In genomic region chr1:166969074-166969677, GRCh38 we compare ENCODE assay signal across 12 cellular contexts. TPM values are rescaled to one million over a fixed set of nuclear protein-coding genes. Genes with fewer than 3 reads are reported as not detected.
DNase-seq lines count a peak whose midpoint lies in the region; ATAC-seq and TF ChIP-seq lines count a peak whose summit lies in the region.
"Had no signal": no experiment of that assay in that cellular context is flagged by ENCODE, and none has a peak within 500 bp of the region (broad histone marks: within the 10 kb centered on the region; RNA-seq: fewer than 3 reads in every experiment).

No MANE protein-coding gene starts in this region.

- H3K9me3 Mint-ChIP-seq in CD8-positive, alpha-beta T cell = no peaks in the 10 kb centered on the region

- H3K36me3 Mint-ChIP-seq in CD8-positive, alpha-beta T cell = no peaks in the 10 kb centered on the region

- H3K4me3 Mint-ChIP-seq in CD8-positive, alpha-beta T cell = no peak overlapping the region

- intact Hi-C loops in CD8-positive, alpha-beta T cell (cut with DNase I, micrococcal nuclease) = no loop called here

- no peak for DNase-seq in CD8-positive, alpha-beta T cell
- peak; percentile 71 for DNase-seq in Jurkat, Clone E6-1 (ENCODE audit: low read depth, low spot score)
- DNase-seq in iPS-NIHi11 (ENCODE audit: low spot score) (no peak), upper lobe of left lung (no peak), CD1c-positive myeloid dendritic cell (ENCODE audit: extremely low spot score) (no peak), cerebellum (ENCODE audit: low spot score) (no peak)
- DNase-seq: anterior cingulate cortex, C1 segment of cervical spinal cord, NCI-H187 treated with DMSO at 0.1 percent for 48 hours, RPMI8226 had no signal

- H3K27me3 ChIP-seq in CD8-positive, alpha-beta T cell (ENCODE audit: insufficient read depth, low read length) = no peaks in the 10 kb centered on the region
- peaks cover 0 to 5% (median 0%) of the 10 kb centered on the region in 4 donors for H3K27me3 ChIP-seq in upper lobe of left lung

- WGBS in upper lobe of left lung, 2 donors = 83 to 89% methylated on average over 5 of the region's 5 CpGs

- no peak overlapping the region for H3K27ac ChIP-seq in CD8-positive, alpha-beta T cell (ENCODE audit: low read depth, low read length)
- H3K27ac ChIP-seq in upper lobe of left lung = no peak overlapping the region

- ATAC-seq in CD8-positive, alpha-beta T cell = peak; percentile 71
- ATAC-seq in GM19025 (IDR thresholded peaks at IDR 0.05; ENCODE audit: low read depth, unreplicated experiment) (peak; percentile 83), HG02840 (IDR thresholded peaks at IDR 0.05; ENCODE audit: low FRiP score, unreplicated experiment) (peak; percentile 61), upper lobe of left lung (ENCODE audit: low FRiP score in 2 of 2) (no peak)

- POLR2A ChIA-PET in CD8-positive, alpha-beta T cell (lab: Charles Lee) = no interaction called here

- no peak for TF ChIP-seq POLR2A in upper lobe of left lung (IDR thresholded peaks at IDR 0.05)

- peaks cover 39% of the 10 kb centered on the region for H3K27me3 Mint-ChIP-seq in CD8-positive, alpha-beta T cell (ENCODE audit: low read depth)

- no peak for TF ChIP-seq CTCF in CD8-positive, alpha-beta T cell (IDR thresholded peaks at IDR 0.05)
- TF ChIP-seq CTCF in upper lobe of left lung (IDR thresholded peaks at IDR 0.05) = no peak

- H3K9me3 ChIP-seq in CD8-positive, alpha-beta T cell (ENCODE audit: low read length) = no peaks in the 10 kb centered on the region
- no peaks in the 10 kb centered on the region for H3K9me3 ChIP-seq in upper lobe of left lung

- no peak overlapping the region for H3K27ac Mint-ChIP-seq in CD8-positive, alpha-beta T cell

- TF ChIP-seq EP300 in upper lobe of left lung (IDR thresholded peaks at IDR 0.05) = no peak

- H3K4me1 Mint-ChIP-seq in CD8-positive, alpha-beta T cell (ENCODE audit: low read depth) = peaks cover 6% of the 10 kb centered on the region

- H3K4me3 ChIP-seq in CD8-positive, alpha-beta T cell (ENCODE audit: low read depth, low read length) = no peak overlapping the region
- H3K4me3 ChIP-seq in Jurkat, Clone E6-1 (ENCODE audit: low read length) = no peak overlapping the region
- H3K4me3 ChIP-seq in upper lobe of left lung = no peak overlapping the region

- H3K4me1 ChIP-seq in CD8-positive, alpha-beta T cell (ENCODE audit: insufficient read depth, low read length) = no peaks in the 10 kb centered on the region
- no peaks in the 10 kb centered on the region for H3K4me1 ChIP-seq in upper lobe of left lung

- CTCF ChIA-PET in CD8-positive, alpha-beta T cell (lab: Charles Lee) = interaction anchor here (1.0 to 2.2 kb wide), 2 partner anchors 59 to 92 kb away, joined by 4 to 9 read pairs; no protein-coding TSS in a partner anchor

- H3K36me3 ChIP-seq in CD8-positive, alpha-beta T cell (ENCODE audit: insufficient read depth, low read length) = no peaks in the 10 kb centered on the region
- no peaks in the 10 kb centered on the region for H3K36me3 ChIP-seq in upper lobe of left lung

RNA-seq across cellular contexts. Expression of gene ILDR2, which starts 6.2 kb away (rescaled TPM):
- total RNA-seq in CD8-positive, alpha-beta T cell = under 1 TPM; 0.50 to 0.54 TPM
- 5.5 TPM for polyA plus RNA-seq in Jurkat, Clone E6-1 (2012; ENCODE audit: insufficient read depth, insufficient read length)
- total RNA-seq in upper lobe of left lung (1 to 10 TPM in 3 of 6 donors, under 1 TPM in 3; under 0.01 to 3.3 (median 0.84) TPM), cerebellum (72.6 TPM)

RNA-seq across cellular contexts. Expression of gene MAEL, which starts 19.9 kb away (rescaled TPM):
- total RNA-seq in CD8-positive, alpha-beta T cell = not detected
- not detected for polyA plus RNA-seq in Jurkat, Clone E6-1 (2012; ENCODE audit: insufficient read depth, insufficient read length)
- total RNA-seq in upper lobe of left lung (not detected), cerebellum (2.8 TPM)

Comparison
In these comparisons a context has a peak if more than half of its experiments do, and no peak if none do; other contexts are left out.
1. ATAC-seq: peak in CD8-positive, alpha-beta T cell (single experiment), GM19025 (single experiment) and HG02840 (single experiment); none in upper lobe of left lung (0 of 2).
2. RNA of gene ILDR2, which starts 6.2 kb away (total RNA-seq): 72.6 TPM in cerebellum (single experiment); under 0.01 to 3.3 TPM in upper lobe of left lung and 0.50 to 0.54 TPM in CD8-positive, alpha-beta T cell; every median in the first group is over 10 times any median in the second.